8 cellular contexts compared by ENCODE assay signal in genomic region chr6:106973018-106973840, GRCh38. TPM values are rescaled to one million over a fixed set of nuclear protein-coding genes. Genes with fewer than 3 reads are reported as not detected.
DNase-seq lines count a peak whose midpoint lies in the region; ATAC-seq, FAIRE-seq and TF ChIP-seq lines count a peak whose summit lies in the region.

No MANE protein-coding gene starts in this region.

- H3K9ac ChIP-seq in astrocyte (ENCODE audit: low read length), result peak overlapping the region; percentile 72

- no peaks in the 10 kb centered on the region for H3K36me3 ChIP-seq in A673 (ENCODE audit: insufficient read depth, low read length, poor library complexity, severe bottlenecking)
- no peaks in the 10 kb centered on the region for H3K36me3 ChIP-seq in astrocyte (ENCODE audit: insufficient read depth, low read length)
- H3K36me3 ChIP-seq in right lobe of liver, result no peaks in the 10 kb centered on the region
- no peaks in the 10 kb centered on the region for H3K36me3 ChIP-seq in upper lobe of right lung

- H3K27me3 ChIP-seq in A673 (replicated peaks; ENCODE audit: insufficient read depth, low read depth, low read length, poor library complexity) (peaks cover 57% of the 10 kb centered on the region), HL-60 (ENCODE audit: insufficient read depth, poor library complexity, severe bottlenecking) (peaks cover 26% of the 10 kb centered on the region), astrocyte (ENCODE audit: insufficient read depth, low read length) (peaks cover 38% of the 10 kb centered on the region), right lobe of liver (peaks cover 0 to 14% of the 10 kb centered on the region in 2 donors), upper lobe of right lung (peaks cover 35% of the 10 kb centered on the region)

- DNase-seq in A673 (ENCODE audit: low spot score), result no peak
- DNase-seq in HL-60 (ENCODE audit: low read depth in 1 of 2, low spot score in 1 of 2), result no peak
- no peak for DNase-seq in astrocyte (ENCODE audit: low read depth)
- peak; percentile 35 to 65 (median 50) for DNase-seq in right lobe of liver
- peak; percentile 65 for DNase-seq in upper lobe of right lung
- no peak for DNase-seq in SW480 (ENCODE audit: low spot score)

- CTCF ChIA-PET in A673 (lab: Charles Lee), result no interaction called here

- H3K27ac ChIP-seq in A673 (ENCODE audit: low read depth, low read length, poor library complexity, severe bottlenecking), result no peak overlapping the region
- peak overlapping the region; percentile 70 for H3K27ac ChIP-seq in HL-60 (replicated peaks)
- H3K27ac ChIP-seq in astrocyte (ENCODE audit: low read depth, low read length), result no peak overlapping the region
- peak overlapping the region in 2 of 3 donors; percentile 19 to 24 for H3K27ac ChIP-seq in right lobe of liver
- H3K27ac ChIP-seq in upper lobe of right lung, result no peak overlapping the region

- no peaks in the 10 kb centered on the region for H3K9me3 Mint-ChIP-seq in astrocyte (ENCODE audit: unreplicated experiment)

- FAIRE-seq in astrocyte (lab: Jason Lieb, UNC), result no peak

- no peak for TF ChIP-seq POLR2A in right lobe of liver (IDR thresholded peaks at IDR 0.05)

- POLR2A ChIA-PET in A673 (lab: Charles Lee; ENCODE audit: low non-redundant PET), result no interaction called here

- peaks cover 4% of the 10 kb centered on the region for H3K79me2 ChIP-seq in astrocyte (ENCODE audit: insufficient read depth, low read length)

- peak overlapping the region; percentile 83 for H3K4me2 ChIP-seq in astrocyte (ENCODE audit: low read length)

- ATAC-seq in right lobe of liver, result peak; percentile 2 to 23 (median 4)
- ATAC-seq in upper lobe of right lung, result peak; percentile 3
- no peak for ATAC-seq in HG03159 (IDR thresholded peaks at IDR 0.05; ENCODE audit: unreplicated experiment)
- ATAC-seq in HG02852 (IDR thresholded peaks at IDR 0.05; ENCODE audit: unreplicated experiment), result no peak

- peaks cover 7% of the 10 kb centered on the region for H4K20me1 ChIP-seq in astrocyte (ENCODE audit: insufficient read depth, low read length)

- no peaks in the 10 kb centered on the region for H3K4me1 Mint-ChIP-seq in astrocyte (ENCODE audit: low read depth, unreplicated experiment)

- H3K9me3 ChIP-seq in A673 (ENCODE audit: low read depth, low read length, poor library complexity, severe bottlenecking) (no peaks in the 10 kb centered on the region), astrocyte (ENCODE audit: insufficient read depth, low read depth, low read length) (no peaks in the 10 kb centered on the region), right lobe of liver (no peaks in the 10 kb centered on the region), upper lobe of right lung (no peaks in the 10 kb centered on the region)

- H2AFZ ChIP-seq in astrocyte (ENCODE audit: low read depth, low read length), result peak overlapping the region; percentile 69

- BruUV-seq in A673 (replicated peaks; lab: Mats Ljungman, UMichigan), result no TSS peak

- peaks cover 9% of the 10 kb centered on the region for H3K4me1 ChIP-seq in A673 (ENCODE audit: insufficient read depth, low read length, poor library complexity, severe bottlenecking)
- no peaks in the 10 kb centered on the region for H3K4me1 ChIP-seq in astrocyte (ENCODE audit: insufficient read depth, low read length)
- peaks cover 0 to 13% (median 6%) of the 10 kb centered on the region in 4 donors for H3K4me1 ChIP-seq in right lobe of liver
- peaks cover 16% of the 10 kb centered on the region for H3K4me1 ChIP-seq in upper lobe of right lung

- no peak overlapping the region for H3K27ac Mint-ChIP-seq in astrocyte (ENCODE audit: unreplicated experiment)

- 10% methylated on average over 16 of the region's 50 CpGs for WGBS in right lobe of liver (ENCODE audit: insufficient coverage, low coverage, low lambda C conversion rate, missing lambda C conversion rate)

- H3K4me3 ChIP-seq in A673 (ENCODE audit: low read depth, low read length, poor library complexity, severe bottlenecking) (peak overlapping the region; percentile 47), HL-60 (replicated peaks; ENCODE audit: insufficient read depth, low read length) (peak overlapping the region; percentile 40), astrocyte (ENCODE audit: insufficient read depth, low read depth, low read length) (peak overlapping the region; percentile 52), right lobe of liver (peak overlapping the region; percentile 38 to 69 (median 58)), upper lobe of right lung (peak overlapping the region; percentile 48)

- intact Hi-C loops in A673 (cut with micrococcal nuclease; ENCODE audit: unreplicated experiment), result no loop called here
- intact Hi-C loops in right lobe of liver (cut with DNase I), result no loop called here
- intact Hi-C loops in upper lobe of right lung (cut with DNase I), result no loop called here

- H3K4me3 Mint-ChIP-seq in astrocyte (ENCODE audit: unreplicated experiment), result peak overlapping the region; percentile 87

- H3K36me3 Mint-ChIP-seq in astrocyte (ENCODE audit: low read depth, unreplicated experiment), result no peaks in the 10 kb centered on the region

- TF ChIP-seq CTCF in A673 (conservative IDR thresholded peaks at IDR 0.05; ENCODE audit: low read depth, low read length) (no peak), HL-60 (IDR thresholded peaks at IDR 0.05; ENCODE audit: insufficient read depth, low read length) (no peak), astrocyte (IDR thresholded peaks at IDR 0.05; ENCODE audit: insufficient read depth, low read depth, low read length) (no peak), right lobe of liver (IDR thresholded peaks at IDR 0.05) (no peak), upper lobe of right lung (IDR thresholded peaks at IDR 0.05) (no peak)

- peaks cover 24% of the 10 kb centered on the region for H3K27me3 Mint-ChIP-seq in astrocyte (ENCODE audit: low read depth, unreplicated experiment)

RNA-seq across cellular contexts. Expression of gene CD24, which starts 1.3 kb away (rescaled TPM):
- total RNA-seq in A673 (2021) (10.2 and 12.2 TPM in 2 replicates), astrocyte (51.1 and 95.1 TPM in 2 replicates), right lobe of liver (100 to 1,000 TPM in 2 of 6 experiments, 10 to 100 TPM in 2, 1 to 10 TPM in 2; 7.1 to 140 (median 55.5) TPM), upper lobe of right lung (63.6 TPM)

RNA-seq across cellular contexts. Expression of gene MTRES1, which starts 54.8 kb away (rescaled TPM):
- total RNA-seq in A673 (2021) (22.6 and 22.8 TPM in 2 replicates), astrocyte (16.3 and 16.5 TPM in 2 replicates), right lobe of liver (10 to 100 TPM in 5 of 6 experiments, 1 to 10 TPM in 1; 9.8 to 17.6 (median 12.9) TPM), upper lobe of right lung (15.1 TPM)

Comparison
In these comparisons a context has a peak if more than half of its experiments do, and no peak if none do; other contexts are left out.
1. DNase-seq: peak in right lobe of liver (3 of 3) and upper lobe of right lung (single experiment); none in A673 (single experiment), HL-60 (0 of 2), astrocyte (single experiment) and SW480 (single experiment).
2. H3K27ac ChIP-seq: peak in HL-60 (single experiment) and right lobe of liver (2 of 3); none in A673 (single experiment), astrocyte (single experiment) and upper lobe of right lung (single experiment).
3. ATAC-seq: peak in right lobe of liver (4 of 4) and upper lobe of right lung (single experiment); none in HG03159 (single experiment) and HG02852 (single experiment).
4. Peak in every context shown above with its lines, with median percentiles within 50 percentile points of each other: H3K4me3 ChIP-seq.